Comparison of ENCODE assay signal across 35 cellular contexts in genomic region chr10:102588875-102589274, GRCh38.
"Had no signal": no experiment of that assay in that cellular context is flagged by ENCODE, and none has a peak within 500 bp of the region (broad histone marks: within the 10 kb centered on the region; RNA-seq: fewer than 3 reads in every experiment).

No MANE protein-coding gene starts in this region.

- FAIRE-seq: astrocyte, bronchial epithelial cell had no signal

- H3K27me3 ChIP-seq: adrenal gland, ascending aorta, body of pancreas, brain microvascular endothelial cell, breast epithelium, cardiac muscle cell had no signal

- H3K4me1 ChIP-seq: adrenal gland, ascending aorta, breast epithelium had no signal

- H3K9me3 ChIP-seq: adrenal gland, ascending aorta, body of pancreas, breast epithelium had no signal

- H3K27ac ChIP-seq: adrenal gland, ascending aorta, body of pancreas, brain microvascular endothelial cell, breast epithelium, cardiac muscle cell had no signal

- DNase-seq: activated effector memory CD4-positive, alpha-beta T cell treated with anti-CD3 and anti-CD28 coated beads, Interleukin-2, amount 50 U/mL, for 16 hours; activated effector memory CD4-positive, alpha-beta T cell treated with Interleukin-2 at 50 U/mL for 16 hours; activated gamma-delta T cell; activated gamma-delta T cell treated with Interleukin-2 at 50 U/mL for 16 hours; activated naive CD4-positive, alpha-beta T cell; activated naive CD4-positive, alpha-beta T cell treated with anti-CD3 and anti-CD28 coated beads for 36 hours; activated naive CD4-positive, alpha-beta T cell treated with anti-CD3 and anti-CD28 coated beads, Interleukin-2, amount 10 ng/mL, durations not matched to agents 7 days and 5 days; activated naive CD4-positive, alpha-beta T cell treated with anti-CD3 and anti-CD28 coated beads, Interleukin-2, amount 50 U/mL, for 16 hours; activated naive CD4-positive, alpha-beta T cell treated with Interleukin-2 at 50 U/mL for 16 hours; activated naive CD8-positive, alpha-beta T cell treated with anti-CD3 and anti-CD28 coated beads for 36 hours; activated naive CD8-positive, alpha-beta T cell treated with anti-CD3 and anti-CD28 coated beads, Interleukin-2, amount 10 ng/mL, durations not matched to agents 7 days and 5 days; activated naive CD8-positive, alpha-beta T cell treated with anti-CD3 and anti-CD28 coated beads, Interleukin-2, amount 50 U/mL, for 24 hours; activated T-cell treated with anti-CD3 and anti-CD28 coated beads for 4 hours; activated T-cell treated with anti-CD3 and anti-CD28 coated beads, Interleukin-2, amount 50 U/mL, for 1 hour; activated T-cell treated with anti-CD3 and anti-CD28 coated beads, Interleukin-2, amount 50 U/mL, for 24 hours; activated T-cell treated with anti-CD3 and anti-CD28 coated beads, Interleukin-2, amount 50 U/mL, for 4 hours; activated T-cell treated with anti-CD3 and anti-CD28 coated beads, Interleukin-2, amount 50 U/mL, for 48 hours; activated T-cell treated with anti-CD3 and anti-CD28 coated beads, Interleukin-2, amount 50 U/mL, for 72 hours; adrenal gland; amniotic stem cell; amygdala; anterior cingulate cortex; aorta; body of pancreas; brain microvascular endothelial cell; caudate nucleus; central memory CD4-positive, alpha-beta T cell; cerebellar nuclear complex had no signal

- H3K4me3 ChIP-seq: adrenal gland, ascending aorta, body of pancreas, breast epithelium, cardiac muscle cell had no signal

- ATAC-seq: activated naive CD4-positive, alpha-beta T cell treated with anti-CD3 and anti-CD28 coated beads, Interleukin-2, amount 50 U/mL, for 72 hours; activated naive CD8-positive, alpha-beta T cell treated with anti-CD3 and anti-CD28 coated beads, Interleukin-2, amount 50 U/mL, for 24 hours; activated T-cell treated with anti-CD3 and anti-CD28 coated beads, Interleukin-2, amount 50 U/mL, for 4 hours; activated T-cell treated with anti-CD3 and anti-CD28 coated beads, Interleukin-2, amount 50 U/mL, for 72 hours; activated T-helper 17 cell treated with anti-CD3 and anti-CD28 coated beads, Interleukin-2, amount 50 U/mL, for 72 hours; body of pancreas had no signal

- H3K36me3 ChIP-seq: brain microvascular endothelial cell, breast epithelium, cardiac muscle cell had no signal
